Comparison of ENCODE assay signal across 14 cellular contexts in genomic region chr2:10300328-10300920, GRCh38. TPM values are rescaled to one million over a fixed set of nuclear protein-coding genes. Genes with fewer than 3 reads are reported as not detected.
A peak's percentile ranks its signal among the peaks of the same experiment; 100 is the strongest.
DNase-seq lines count a peak whose midpoint lies in the region; ATAC-seq and TF ChIP-seq lines count a peak whose summit lies in the region.
"Had no signal": no experiment of that assay in that cellular context is flagged by ENCODE, and none has a peak within 500 bp of the region (broad histone marks: within the 10 kb centered on the region; RNA-seq: fewer than 3 reads in every experiment).

No MANE protein-coding gene starts in this region.

- no peaks in the 10 kb centered on the region for H3K9me3 ChIP-seq in CD8-positive, alpha-beta memory T cell (ENCODE audit: low read length)
- H3K9me3 ChIP-seq: suprapubic skin had no signal

- TF ChIP-seq CTCF in natural killer cell (IDR thresholded peaks at IDR 0.05) = no peak

- peaks cover 0 to 2% of the 10 kb centered on the region in 2 donors for H3K27me3 Mint-ChIP-seq in CD8-positive, alpha-beta memory T cell
- H3K27me3 Mint-ChIP-seq in activated naive CD8-positive, alpha-beta T cell = no peaks in the 10 kb centered on the region
- H3K27me3 Mint-ChIP-seq in natural killer cell (ENCODE audit: low read depth in 2 of 2) = no peaks in the 10 kb centered on the region

- no peak for ATAC-seq in natural killer cell
- no peak for ATAC-seq in GM19455 (IDR thresholded peaks at IDR 0.05; ENCODE audit: unreplicated experiment)

- peaks cover 0 to 6% (median 0%) of the 10 kb centered on the region in 3 donors for H3K36me3 Mint-ChIP-seq in CD8-positive, alpha-beta memory T cell
- no peaks in the 10 kb centered on the region for H3K36me3 Mint-ChIP-seq in activated naive CD8-positive, alpha-beta T cell
- no peaks in the 10 kb centered on the region for H3K36me3 Mint-ChIP-seq in natural killer cell

- H3K27ac ChIP-seq in CD8-positive, alpha-beta memory T cell (ENCODE audit: low read depth, low read length) = no peak overlapping the region
- H3K27ac ChIP-seq: SK-N-MC, suprapubic skin had no signal

- no peaks in the 10 kb centered on the region for H3K36me3 ChIP-seq in CD8-positive, alpha-beta memory T cell (ENCODE audit: insufficient read depth, low read length)
- H3K36me3 ChIP-seq: suprapubic skin had no signal

- DNase-seq in NCI-H748 (lab: John Stamatoyannopoulos, UW; ENCODE audit: unreplicated experiment) (peak; percentile 24), NCI-H748 treated with DMSO at 0.1 percent for 48 hours (lab: John Stamatoyannopoulos, UW) (no peak), natural killer cell (no peak), AG08395 (ENCODE audit: low spot score) (no peak), NCI-H1105 (lab: John Stamatoyannopoulos, UW) (no peak)
- DNase-seq in CD8-positive, alpha-beta memory T cell = no peak
- DNase-seq: activated T-cell treated with anti-CD3 and anti-CD28 coated beads, Interleukin-2, amount 50 U/mL, for 1 hour; effector CD4-positive, alpha-beta T cell; HFFc6; NCI-H345 had no signal

- H3K27ac Mint-ChIP-seq in CD8-positive, alpha-beta memory T cell = peak overlapping the region; percentile 1 to 97 (median 77)
- H3K27ac Mint-ChIP-seq in activated naive CD8-positive, alpha-beta T cell = peak overlapping the region; percentile 74
- H3K27ac Mint-ChIP-seq in natural killer cell = peak overlapping the region; percentile 25 to 27
- H3K27ac Mint-ChIP-seq: HFFc6 had no signal

- no peaks in the 10 kb centered on the region for H3K9me3 Mint-ChIP-seq in CD8-positive, alpha-beta memory T cell
- H3K9me3 Mint-ChIP-seq in activated naive CD8-positive, alpha-beta T cell (ENCODE audit: low read depth) = no peaks in the 10 kb centered on the region
- no peaks in the 10 kb centered on the region for H3K9me3 Mint-ChIP-seq in natural killer cell

- CTCF ChIA-PET in CD8-positive, alpha-beta memory T cell (lab: Charles Lee) = interaction anchor here (1.4 to 9.8 kb wide), 4 partner anchors 21 to 108 kb away, joined by 3 to 87 read pairs (median 14); no protein-coding TSS in a partner anchor

- intact Hi-C loops in natural killer cell (cut with micrococcal nuclease) = loop anchor here (5.0 kb wide), 1 partner anchor 82 kb away; no protein-coding TSS in a partner anchor

- peaks cover 44% of the 10 kb centered on the region for H3K4me1 ChIP-seq in CD8-positive, alpha-beta memory T cell (ENCODE audit: insufficient read depth, low read length)

- H3K27me3 ChIP-seq in CD8-positive, alpha-beta memory T cell (ENCODE audit: insufficient read depth, low read length, poor library complexity, severe bottlenecking) = no peaks in the 10 kb centered on the region
- H3K27me3 ChIP-seq: suprapubic skin had no signal

- H3K4me1 Mint-ChIP-seq in CD8-positive, alpha-beta memory T cell = peaks cover 42 to 65% (median 63%) of the 10 kb centered on the region in 3 donors
- H3K4me1 Mint-ChIP-seq in activated naive CD8-positive, alpha-beta T cell (ENCODE audit: low read depth) = peaks cover 61% of the 10 kb centered on the region
- H3K4me1 Mint-ChIP-seq in natural killer cell = peaks cover 42 to 54% of the 10 kb centered on the region in 2 donors

- POLR2A ChIA-PET in CD8-positive, alpha-beta memory T cell (lab: Charles Lee) = no interaction called here

- H3K4me3 Mint-ChIP-seq in CD8-positive, alpha-beta memory T cell = peak overlapping the region; percentile 65 to 99 (median 73)
- peak overlapping the region; percentile 79 for H3K4me3 Mint-ChIP-seq in activated naive CD8-positive, alpha-beta T cell
- H3K4me3 Mint-ChIP-seq in natural killer cell = peak overlapping the region; percentile 76
- H3K4me3 Mint-ChIP-seq: HFFc6 had no signal

- H3K4me3 ChIP-seq in CD8-positive, alpha-beta memory T cell (ENCODE audit: low read length) = no peak overlapping the region
- H3K4me3 ChIP-seq: SK-N-MC, suprapubic skin had no signal

RNA-seq across cellular contexts. Expression of gene HPCAL1, which starts 2.3 kb away (rescaled TPM):
- total RNA-seq in CD8-positive, alpha-beta memory T cell = 10 to 100 TPM; 44.1 to 47.6 TPM
- polyA plus RNA-seq in CD8-positive, alpha-beta memory T cell = 96.3 TPM
- total RNA-seq in natural killer cell = 10 to 100 TPM; 31.1 to 45.2 (median 39.8) TPM

Comparison
In these comparisons a context has a peak if more than half of its experiments do, and no peak if none do; other contexts are left out.
1. H3K27ac Mint-ChIP-seq: peak in every context shown above with its lines; median percentile 77 in CD8-positive, alpha-beta memory T cell; 74 in activated naive CD8-positive, alpha-beta T cell; 26 in natural killer cell.